ENCODE assay signal across 9 cellular contexts in the genomic region with DNA sequence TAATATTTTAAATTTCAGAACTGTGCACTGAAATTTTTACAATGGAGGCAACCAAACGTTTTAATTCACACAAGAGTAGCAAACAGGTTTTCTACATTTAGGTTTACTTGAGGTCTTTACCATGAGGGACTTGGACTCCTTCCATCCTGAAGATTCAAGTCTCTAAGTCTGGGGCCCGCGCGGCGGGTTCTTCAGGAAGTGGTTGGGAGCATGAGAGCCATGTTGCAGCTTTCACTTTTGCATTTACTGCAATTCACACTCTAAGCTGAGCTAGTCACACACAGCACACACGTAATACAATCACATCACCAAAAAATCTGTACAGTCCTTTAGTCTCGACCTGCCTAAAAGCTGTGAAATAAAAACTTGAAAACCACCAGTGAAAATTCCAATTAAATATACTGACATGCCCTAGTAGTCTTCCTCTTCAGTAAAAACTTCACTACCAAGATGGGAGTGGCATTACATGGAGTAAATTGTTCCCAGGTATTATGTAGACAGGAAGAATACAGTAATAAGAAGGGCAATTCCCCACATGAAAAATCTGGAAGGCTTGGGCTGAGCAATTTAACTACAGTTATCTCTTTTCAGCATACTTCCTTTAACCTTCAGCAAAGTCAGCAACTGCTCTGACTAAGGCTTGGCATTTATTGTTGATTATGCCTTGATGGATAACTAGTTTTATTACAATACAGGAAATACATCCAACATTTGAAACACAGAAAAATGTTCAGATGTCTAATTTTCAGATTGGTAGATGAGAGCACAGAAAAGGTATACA.
DNase-seq lines count a peak whose midpoint lies in the region; ATAC-seq and TF ChIP-seq lines count a peak whose summit lies in the region.
"Had no signal": no experiment of that assay in that cellular context is flagged by ENCODE, and none has a peak within 500 bp of the region (broad histone marks: within the 10 kb centered on the region; RNA-seq: fewer than 3 reads in every experiment).

No MANE protein-coding gene starts in this region.

- no peaks in the 10 kb centered on the region for H3K27me3 Mint-ChIP-seq in CD8-positive, alpha-beta T cell (ENCODE audit: low read depth)

- H3K36me3 Mint-ChIP-seq in CD8-positive, alpha-beta T cell, result peaks cover 6% of the 10 kb centered on the region

- no peaks in the 10 kb centered on the region for H3K36me3 ChIP-seq in CD8-positive, alpha-beta T cell (ENCODE audit: insufficient read depth, low read length)
- H3K36me3 ChIP-seq in HEK293 (ENCODE audit: control insufficient read depth in 2 of 2, insufficient read depth in 1 of 2, low read length in 2 of 2) (peaks cover 0 to 13% of the 10 kb centered on the region in 2 experiments; a peak in 1 of 3 replicates), RWPE2 (ENCODE audit: low read depth) (peaks cover 41% of the 10 kb centered on the region), right lobe of liver (no peaks in the 10 kb centered on the region), transverse colon (no peaks in the 10 kb centered on the region), ovary (no peaks in the 10 kb centered on the region)

- no peaks in the 10 kb centered on the region for H3K9me3 ChIP-seq in CD8-positive, alpha-beta T cell (ENCODE audit: low read length)
- H3K9me3 ChIP-seq in HEK293 (ENCODE audit: control insufficient read depth, insufficient read depth, low read depth, low read length) (no peaks in the 10 kb centered on the region), RWPE2 (ENCODE audit: severe bottlenecking) (no peaks in the 10 kb centered on the region), right lobe of liver (no peaks in the 10 kb centered on the region), transverse colon (no peaks in the 10 kb centered on the region), ovary (no peaks in the 10 kb centered on the region)
- H3K9me3 ChIP-seq: HAP-1 had no signal

- peak in 6 of 7 experiments; percentile 26 to 68 (median 54) for DNase-seq in CD8-positive, alpha-beta T cell
- DNase-seq in RWPE2 (ENCODE audit: low spot score) (no peak), astrocyte of the hippocampus (ENCODE audit: low read depth, low spot score) (peak; percentile 63), right lobe of liver (peak in 2 of 3 donors; percentile 35 to 63), transverse colon (peak; percentile 56), ovary (no peak), NCI-H524 (lab: John Stamatoyannopoulos, UW) (no peak)

- POLR2A ChIA-PET in CD8-positive, alpha-beta T cell (lab: Charles Lee), result interaction anchor here (4.2 kb wide), 1 partner anchor 36 kb away, joined by 31 read pairs; no protein-coding TSS in a partner anchor
- POLR2A ChIA-PET in HEK293 (lab: Yijun Ruan, JAX), result no interaction called here

- TF ChIP-seq EP300 in transverse colon (IDR thresholded peaks at IDR 0.05; ENCODE audit: low read depth) (no peak), ovary (IDR thresholded peaks at IDR 0.05) (no peak)

- H3K27me3 ChIP-seq in CD8-positive, alpha-beta T cell (ENCODE audit: insufficient read depth, low read length), result no peaks in the 10 kb centered on the region
- no peaks in the 10 kb centered on the region for H3K27me3 ChIP-seq in RWPE2 (ENCODE audit: insufficient read depth, poor library complexity, severe bottlenecking)
- H3K27me3 ChIP-seq in right lobe of liver, result peaks cover 0 to 5% of the 10 kb centered on the region in 2 donors
- H3K27me3 ChIP-seq in transverse colon, result no peaks in the 10 kb centered on the region
- no peaks in the 10 kb centered on the region for H3K27me3 ChIP-seq in ovary

- peak overlapping the region; percentile 57 for H3K27ac ChIP-seq in CD8-positive, alpha-beta T cell (ENCODE audit: low read depth, low read length)
- H3K27ac ChIP-seq in HEK293 (ENCODE audit: extremely low read depth, low read depth, low read length) (no peak overlapping the region), RWPE2 (ENCODE audit: poor library complexity, severe bottlenecking) (peak overlapping the region; percentile 97), right lobe of liver (peak overlapping the region in 1 of 3 donors; percentile 66), transverse colon (peak overlapping the region; percentile 79 to 88 (median 86)), ovary (peak overlapping the region in 1 of 2 donors; percentile 58)

- peaks cover 54% of the 10 kb centered on the region for H3K4me1 Mint-ChIP-seq in CD8-positive, alpha-beta T cell (ENCODE audit: low read depth)

- in situ Hi-C loops in transverse colon (cut with MboI; ENCODE audit: low pct_ligation_motif_present in 1 of 4, low pct_unique_long_range_greater_than_20kb in 1 of 4, low sequenced_read_pairs in 3 of 4), result loop anchor here in 1 of 4 donors (25.0 kb wide), 1 partner anchor 259 kb away; no protein-coding TSS in a partner anchor

- TF ChIP-seq CTCF in CD8-positive, alpha-beta T cell (IDR thresholded peaks at IDR 0.05), result no peak
- no peak for TF ChIP-seq CTCF in HEK293 (tag by site-specific recombination; IDR thresholded peaks at IDR 0.05)
- TF ChIP-seq CTCF in RWPE2 (IDR thresholded peaks at IDR 0.05; ENCODE audit: poor library complexity, severe bottlenecking), result no peak
- TF ChIP-seq CTCF in right lobe of liver (IDR thresholded peaks at IDR 0.05), result no peak
- TF ChIP-seq CTCF in transverse colon (IDR thresholded peaks at IDR 0.05), result no peak
- TF ChIP-seq CTCF in ovary (IDR thresholded peaks at IDR 0.05), result no peak

- H3K9me3 Mint-ChIP-seq in CD8-positive, alpha-beta T cell, result no peaks in the 10 kb centered on the region

- no peak for TF ChIP-seq POLR2A in right lobe of liver (IDR thresholded peaks at IDR 0.05)
- TF ChIP-seq POLR2A in transverse colon (IDR thresholded peaks at IDR 0.05), result no peak
- TF ChIP-seq POLR2A in ovary (IDR thresholded peaks at IDR 0.05), result no peak

- CTCF ChIA-PET in CD8-positive, alpha-beta T cell (lab: Charles Lee), result interaction anchor here (1.1 kb wide), 1 partner anchor 29 kb away, joined by 7 read pairs; no protein-coding TSS in a partner anchor
- CTCF ChIA-PET in HEK293 (lab: Yijun Ruan, JAX), result interaction anchor here (1.9 kb wide), 1 partner anchor 10 kb away, joined by 4 read pairs; no protein-coding TSS in a partner anchor

- peak overlapping the region; percentile 78 for H3K4me3 Mint-ChIP-seq in CD8-positive, alpha-beta T cell

- H3K27ac Mint-ChIP-seq in CD8-positive, alpha-beta T cell, result peak overlapping the region; percentile 97

- ATAC-seq in CD8-positive, alpha-beta T cell, result peak; percentile 84
- ATAC-seq in RWPE2 (ENCODE audit: low read depth) (peak; percentile 18; the same call in 2 of the 3 replicates), right lobe of liver (peak in 2 of 4 donors; percentile 10 to 13)

- intact Hi-C loops in CD8-positive, alpha-beta T cell (cut with DNase I, micrococcal nuclease), result loop anchor here (2.0 kb wide), 4 partner anchors 19 to 35 kb away; no protein-coding TSS in a partner anchor
- intact Hi-C loops in right lobe of liver (cut with DNase I), result no loop called here
- intact Hi-C loops in transverse colon (cut with DNase I; ENCODE audit: low total_unique reads), result no loop called here
- intact Hi-C loops in ovary (cut with DNase I), result loop anchor here in 1 of 4 donors (10.0 kb wide), 1 partner anchor 257 kb away; no protein-coding TSS in a partner anchor

- H3K4me1 ChIP-seq in CD8-positive, alpha-beta T cell (ENCODE audit: insufficient read depth, low read length), result peaks cover 17% of the 10 kb centered on the region
- H3K4me1 ChIP-seq in HEK293 (ENCODE audit: control insufficient read depth, insufficient read depth, low read length), result peaks cover 3% of the 10 kb centered on the region; the same call in 1 of the 2 replicates
- H3K4me1 ChIP-seq in RWPE2 (ENCODE audit: insufficient read depth, poor library complexity, severe bottlenecking), result peaks cover 41% of the 10 kb centered on the region
- no peaks in the 10 kb centered on the region for H3K4me1 ChIP-seq in right lobe of liver
- H3K4me1 ChIP-seq in transverse colon, result peaks cover 0 to 20% (median 0%) of the 10 kb centered on the region in 4 donors
- H3K4me1 ChIP-seq in ovary (ENCODE audit: insufficient read depth), result peaks cover 3% of the 10 kb centered on the region

- 17% methylated on average over 7 of the region's 7 CpGs for WGBS in right lobe of liver (ENCODE audit: insufficient coverage, low coverage, low lambda C conversion rate, missing lambda C conversion rate)
- 0 to 23% methylated on average over 1 to 7 of the region's 7 CpGs for WGBS in transverse colon (ENCODE audit: low coverage in 1 of 2), 2 donors
- WGBS in ovary, 3 donors, result 41 to 56% (median 51%) methylated on average over 7 of the region's 7 CpGs

- H3K4me3 ChIP-seq in CD8-positive, alpha-beta T cell (ENCODE audit: low read depth, low read length), result peak overlapping the region; percentile 51
- H3K4me3 ChIP-seq in HEK293 (ENCODE audit: low read depth, low read length) (no peak overlapping the region; the same call in 1 of the 2 replicates), RWPE2 (ENCODE audit: severe bottlenecking) (peak overlapping the region; percentile 53), right lobe of liver (no peak overlapping the region), transverse colon (peak overlapping the region in 2 of 4 donors; percentile 21 to 55), ovary (no peak overlapping the region)
- H3K4me3 ChIP-seq: HAP-1 had no signal

TF ChIP-seq in HEK293, 187 proteins besides CTCF, POLR2A, EP300 and RAD21:
- TF ChIP-seq TCF7L2 (IDR thresholded peaks at IDR 0.05; ENCODE audit: borderline replicate concordance, low read depth, low read length), result no peak
- TF ChIP-seq ZNF274 (IDR thresholded peaks at IDR 0.05; ENCODE audit: low read length), result no peak
- TF ChIP-seq ZNF274 (tag by site-specific recombination; IDR thresholded peaks at IDR 0.05; ENCODE audit: borderline replicate concordance), result no peak
- no peak for TF ChIP-seq REPIN1 (tag by site-specific recombination; IDR thresholded peaks at IDR 0.05; ENCODE audit: low read depth)
- no peak for TF ChIP-seq GLIS1 (tag by site-specific recombination; IDR thresholded peaks at IDR 0.05)
- TF ChIP-seq TRIM28 (IDR thresholded peaks at IDR 0.05; ENCODE audit: borderline replicate concordance, low read length), result 0 out of 2 replicates have a peak, but pooled peaks have one; percentile 6

Comparison
In these comparisons a context has a peak if more than half of its experiments do, and no peak if none do; other contexts are left out.
1. DNase-seq: peak in CD8-positive, alpha-beta T cell (6 of 7), astrocyte of the hippocampus (single experiment), right lobe of liver (2 of 3) and transverse colon (single experiment); none in RWPE2 (single experiment), ovary (0 of 5) and NCI-H524 (0 of 2).
2. H3K4me3 ChIP-seq: peak in CD8-positive, alpha-beta T cell (single experiment) and RWPE2 (single experiment); none in HEK293 (single experiment), right lobe of liver (0 of 3) and ovary (single experiment).
3. intact Hi-C loops: an anchor here in CD8-positive, alpha-beta T cell (2.0 kb wide); none called in right lobe of liver and transverse colon.